ENCODE assay signal across 1 cellular context in genomic region chr12:91920276-91920675, GRCh38.
TF ChIP-seq lines count a peak whose summit lies in the region.

No MANE protein-coding gene starts in this region.

TF ChIP-seq in WTC11, 78 proteins besides CTCF, POLR2A, EP300 and RAD21 (continued from another document):
- TF ChIP-seq, protein P1, sequence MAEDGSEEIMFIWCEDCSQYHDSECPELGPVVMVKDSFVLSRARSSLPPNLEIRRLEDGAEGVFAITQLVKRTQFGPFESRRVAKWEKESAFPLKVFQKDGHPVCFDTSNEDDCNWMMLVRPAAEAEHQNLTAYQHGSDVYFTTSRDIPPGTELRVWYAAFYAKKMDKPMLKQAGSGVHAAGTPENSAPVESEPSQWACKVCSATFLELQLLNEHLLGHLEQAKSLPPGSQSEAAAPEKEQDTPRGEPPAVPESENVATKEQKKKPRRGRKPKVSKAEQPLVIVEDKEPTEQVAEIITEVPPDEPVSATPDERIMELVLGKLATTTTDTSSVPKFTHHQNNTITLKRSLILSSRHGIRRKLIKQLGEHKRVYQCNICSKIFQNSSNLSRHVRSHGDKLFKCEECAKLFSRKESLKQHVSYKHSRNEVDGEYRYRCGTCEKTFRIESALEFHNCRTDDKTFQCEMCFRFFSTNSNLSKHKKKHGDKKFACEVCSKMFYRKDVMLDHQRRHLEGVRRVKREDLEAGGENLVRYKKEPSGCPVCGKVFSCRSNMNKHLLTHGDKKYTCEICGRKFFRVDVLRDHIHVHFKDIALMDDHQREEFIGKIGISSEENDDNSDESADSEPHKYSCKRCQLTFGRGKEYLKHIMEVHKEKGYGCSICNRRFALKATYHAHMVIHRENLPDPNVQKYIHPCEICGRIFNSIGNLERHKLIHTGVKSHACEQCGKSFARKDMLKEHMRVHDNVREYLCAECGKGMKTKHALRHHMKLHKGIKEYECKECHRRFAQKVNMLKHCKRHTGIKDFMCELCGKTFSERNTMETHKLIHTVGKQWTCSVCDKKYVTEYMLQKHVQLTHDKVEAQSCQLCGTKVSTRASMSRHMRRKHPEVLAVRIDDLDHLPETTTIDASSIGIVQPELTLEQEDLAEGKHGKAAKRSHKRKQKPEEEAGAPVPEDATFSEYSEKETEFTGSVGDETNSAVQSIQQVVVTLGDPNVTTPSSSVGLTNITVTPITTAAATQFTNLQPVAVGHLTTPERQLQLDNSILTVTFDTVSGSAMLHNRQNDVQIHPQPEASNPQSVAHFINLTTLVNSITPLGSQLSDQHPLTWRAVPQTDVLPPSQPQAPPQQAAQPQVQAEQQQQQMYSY (CRISPR knock-in tag; IDR thresholded peaks at IDR 0.05), result no peak
- TF ChIP-seq KAT7 (CRISPR knock-in tag; IDR thresholded peaks at IDR 0.05; ENCODE audit: borderline replicate concordance), result no peak
- TF ChIP-seq ZNF396 (CRISPR knock-in tag; IDR thresholded peaks at IDR 0.05; ENCODE audit: borderline replicate concordance), result no peak
- no peak for TF ChIP-seq EMX1 (CRISPR knock-in tag; IDR thresholded peaks at IDR 0.05)
- TF ChIP-seq ZNF263 (CRISPR knock-in tag; IDR thresholded peaks at IDR 0.05; ENCODE audit: low read depth), result no peak
- TF ChIP-seq ZBTB21 (CRISPR knock-in tag; IDR thresholded peaks at IDR 0.05; ENCODE audit: borderline replicate concordance), result no peak
